In the genomic region with DNA sequence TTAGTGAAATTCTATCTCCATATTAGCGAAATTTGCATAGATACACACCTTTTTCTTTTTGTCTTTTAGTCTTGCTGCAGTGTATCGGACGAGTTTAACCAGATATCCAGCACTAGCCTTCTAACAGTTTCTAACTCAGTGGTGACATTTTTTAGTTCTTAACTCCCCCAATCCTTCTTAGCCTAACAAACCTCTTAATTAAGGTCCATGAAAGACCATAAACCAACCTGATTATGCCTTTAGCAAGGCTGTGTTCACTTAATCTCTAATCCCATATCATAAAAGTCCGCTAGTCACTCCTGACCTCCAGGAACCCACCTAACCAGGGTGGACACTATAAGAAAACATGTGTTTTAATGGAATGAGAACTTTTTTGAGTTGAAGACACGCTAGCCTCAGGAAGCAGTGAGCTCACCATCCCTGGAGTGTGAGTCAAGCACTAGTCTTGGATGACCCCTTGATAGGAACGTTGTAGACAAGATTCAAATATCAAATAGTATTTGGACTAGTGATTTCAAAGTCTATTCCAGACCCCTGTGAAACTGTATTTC, we compare ENCODE assay signal across 8 cellular contexts. TPM values are rescaled to one million over a fixed set of nuclear protein-coding genes. Genes with fewer than 3 reads are reported as not detected.
DNase-seq lines count a peak whose midpoint lies in the region; ATAC-seq and TF ChIP-seq lines count a peak whose summit lies in the region.

No MANE protein-coding gene starts in this region.

- H3K36me3 Mint-ChIP-seq in T-helper 2 cell treated with Interferon-gamma antibody and Interleukin-4, amounts not matched to agents 5 μg/mL and 100 μg/mL, for 36 hours (ENCODE audit: low read depth), result peaks cover 62% of the 10 kb centered on the region

- DNase-seq in AG09309 (ENCODE audit: low read depth) (peak; percentile 64), H4 (ENCODE audit: low spot score) (peak; percentile 67), fibroblast of pulmonary artery (ENCODE audit: low read depth) (peak; percentile 70), renal cortical epithelial cell (ENCODE audit: low read depth) (peak; percentile 52), COLO829 (ENCODE audit: low spot score) (no peak), GF-D8 (lab: John Stamatoyannopoulos, UW) (no peak)
- DNase-seq in T-helper 2 cell treated with Interferon-gamma antibody and Interleukin-4, amounts not matched to agents 5 μg/mL and 100 μg/mL, for 36 hours (ENCODE audit: low spot score), result no peak

- peak overlapping the region; percentile 96 for H3K27ac Mint-ChIP-seq in T-helper 2 cell treated with Interferon-gamma antibody and Interleukin-4, amounts not matched to agents 5 μg/mL and 100 μg/mL, for 36 hours

- H3K4me3 Mint-ChIP-seq in T-helper 2 cell treated with Interferon-gamma antibody and Interleukin-4, amounts not matched to agents 5 μg/mL and 100 μg/mL, for 36 hours, result peak overlapping the region; percentile 92

- peaks cover 37% of the 10 kb centered on the region for H3K4me1 Mint-ChIP-seq in T-helper 2 cell treated with Interferon-gamma antibody and Interleukin-4, amounts not matched to agents 5 μg/mL and 100 μg/mL, for 36 hours (ENCODE audit: low read depth)

- peak overlapping the region; percentile 79 for H3K4me3 ChIP-seq in AG09309 (ENCODE audit: control insufficient read depth, low read depth, low read length)
- H3K4me3 ChIP-seq in fibroblast of pulmonary artery (replicated peaks; ENCODE audit: low read depth, low read length), result peak overlapping the region; percentile 72

- ATAC-seq in HG03342 (IDR thresholded peaks at IDR 0.05; ENCODE audit: unreplicated experiment), result no peak

- TF ChIP-seq CTCF in AG09309 (IDR thresholded peaks at IDR 0.05; ENCODE audit: control insufficient read depth, insufficient read depth, low read depth, low read length, missing control alignments), result no peak
- TF ChIP-seq CTCF in fibroblast of pulmonary artery (IDR thresholded peaks at IDR 0.05; ENCODE audit: low read length, missing control alignments), result no peak

- peaks cover 4% of the 10 kb centered on the region for H3K27me3 Mint-ChIP-seq in T-helper 2 cell treated with Interferon-gamma antibody and Interleukin-4, amounts not matched to agents 5 μg/mL and 100 μg/mL, for 36 hours (ENCODE audit: low read depth)

- H3K9me3 Mint-ChIP-seq in T-helper 2 cell treated with Interferon-gamma antibody and Interleukin-4, amounts not matched to agents 5 μg/mL and 100 μg/mL, for 36 hours, result no peaks in the 10 kb centered on the region

RNA-seq across cellular contexts. Expression of a gene that starts 9.4 kb away (rescaled TPM):
- total RNA-seq in H4 (2014; rRNA removed; shearing (Covaris generic)), result 22.8 and 27.3 TPM in 2 replicates
- 22.7 and 24.5 TPM in 2 replicates for total RNA-seq in renal cortical epithelial cell

RNA-seq across cellular contexts. Expression of a gene that starts 30.6 kb away (rescaled TPM):
- 0.88 and 3.9 TPM in 2 replicates for total RNA-seq in H4 (2014; rRNA removed; shearing (Covaris generic))
- 0.15 TPM in 1 of 2 replicates, not detected in the other for total RNA-seq in renal cortical epithelial cell

RNA-seq across cellular contexts. Expression of a gene that starts 58.8 kb away (rescaled TPM):
- 2.7 and 3.1 TPM in 2 replicates for total RNA-seq in H4 (2014; rRNA removed; shearing (Covaris generic))
- 1.5 and 3.6 TPM in 2 replicates for total RNA-seq in renal cortical epithelial cell

Comparison
In these comparisons a context has a peak if more than half of its experiments do, and no peak if none do; other contexts are left out.
1. DNase-seq: peak in AG09309 (single experiment), H4 (single experiment), fibroblast of pulmonary artery (single experiment) and renal cortical epithelial cell (single experiment); none in T-helper 2 cell treated with Interferon-gamma antibody and Interleukin-4, amounts not matched to agents 5 μg/mL and 100 μg/mL, for 36 hours (single experiment), COLO829 (single experiment) and GF-D8 (single experiment).